ENCODE assay signal across 1 cellular context in genomic region chr17:57084802-57085447, GRCh38.
A peak's percentile ranks its signal among the peaks of the same experiment; 100 is the strongest.
TF ChIP-seq lines count a peak whose summit lies in the region.

Gene AKAP1 (plus strand): TSS chr17:57085246. CDS start chr17:57105465, 20,219 bp downstream.

TF ChIP-seq in HepG2, 621 proteins besides CTCF, POLR2A, EP300 and RAD21 (continued from another document and continues in another):
- TF ChIP-seq ZNF275 (CRISPR knock-in tag; IDR thresholded peaks at IDR 0.05; ENCODE audit: borderline replicate concordance) (no peak), SRSF9 (IDR thresholded peaks at IDR 0.05; ENCODE audit: borderline replicate concordance, insufficient read depth, low read depth, low read length, poor library complexity, severe bottlenecking) (no peak), DZIP1 (CRISPR knock-in tag; IDR thresholded peaks at IDR 0.05) (no peak), ZBTB49 (CRISPR knock-in tag; IDR thresholded peaks at IDR 0.05; ENCODE audit: borderline replicate concordance) (peak; percentile 44; the same call in 1 of the 2 replicates), POLR2G (IDR thresholded peaks at IDR 0.05; ENCODE audit: low read depth, low read length) (peak; percentile 93), ZNF883 (CRISPR knock-in tag; IDR thresholded peaks at IDR 0.05; ENCODE audit: not compliant biosample characterization) (no peak), XRCC5 (optimal IDR thresholded peaks at IDR 0.05; ENCODE audit: low read length) (no peak), CHD2 (IDR thresholded peaks at IDR 0.05; ENCODE audit: low read depth, low read length) (peak; percentile 99), CERS6 (CRISPR knock-in tag; IDR thresholded peaks at IDR 0.05) (no peak), CBX5 (CRISPR knock-in tag; IDR thresholded peaks at IDR 0.05; ENCODE audit: borderline replicate concordance) (peak; percentile 75; the same call in 1 of the 2 replicates), ARHGAP35 (CRISPR knock-in tag; IDR thresholded peaks at IDR 0.05; ENCODE audit: borderline replicate concordance) (peak; percentile 89; the same call in 1 of the 2 replicates), TERF1 (CRISPR knock-in tag; IDR thresholded peaks at IDR 0.05) (no peak), ZNF30 (CRISPR knock-in tag; IDR thresholded peaks at IDR 0.05) (no peak), ZNF484 (CRISPR knock-in tag; IDR thresholded peaks at IDR 0.05; ENCODE audit: borderline replicate concordance, low read depth) (no peak), MXI1 (IDR thresholded peaks at IDR 0.05; ENCODE audit: borderline replicate concordance, low read depth, low read length) (peak; percentile 88), ZNF543 (CRISPR knock-in tag; IDR thresholded peaks at IDR 0.05) (peak; percentile 9; the same call in 1 of the 2 replicates), SP5 (CRISPR knock-in tag; IDR thresholded peaks at IDR 0.05; ENCODE audit: borderline replicate concordance, low read depth) (0 out of 2 replicates have a peak, but pooled peaks have one; percentile 46), ZBTB33 (CRISPR knock-in tag; IDR thresholded peaks at IDR 0.05) (peak; percentile 34; the same call in 1 of the 2 replicates), BRCA1 (CRISPR knock-in tag; IDR thresholded peaks at IDR 0.05) (no peak), ZNF761 (CRISPR knock-in tag; conservative IDR thresholded peaks at IDR 0.05) (no peak), ZBTB46 (CRISPR knock-in tag; IDR thresholded peaks at IDR 0.05; ENCODE audit: borderline replicate concordance) (no peak), CEBPZ (IDR thresholded peaks at IDR 0.05; ENCODE audit: low read length) (no peak), ZKSCAN1 (IDR thresholded peaks at IDR 0.05; ENCODE audit: low read length) (no peak), ZNF264 (CRISPR knock-in tag; IDR thresholded peaks at IDR 0.05) (no peak), ATF4 (CRISPR knock-in tag; IDR thresholded peaks at IDR 0.05) (no peak; a peak in 1 of 4 replicates), JUNB (CRISPR knock-in tag; IDR thresholded peaks at IDR 0.05; ENCODE audit: borderline replicate concordance) (no peak), ZBTB43 (CRISPR knock-in tag; conservative IDR thresholded peaks at IDR 0.05) (peak; percentile 62; the same call in 1 of the 2 replicates), SNAI1 (CRISPR knock-in tag; IDR thresholded peaks at IDR 0.05; ENCODE audit: borderline replicate concordance) (no peak), SMAD1 (CRISPR knock-in tag; IDR thresholded peaks at IDR 0.05; ENCODE audit: borderline replicate concordance, low read depth) (no peak), ZBTB26 (CRISPR knock-in tag; IDR thresholded peaks at IDR 0.05; ENCODE audit: borderline replicate concordance) (peak; percentile 75; the same call in 1 of the 2 replicates), TBX3 (IDR thresholded peaks at IDR 0.05; ENCODE audit: borderline replicate concordance) (no peak)
